ENCODE assay signal across 10 cellular contexts in genomic region chr15:99306694-99307338, GRCh38. TPM values are rescaled to one million over a fixed set of nuclear protein-coding genes. Genes with fewer than 3 reads are reported as not detected.
DNase-seq lines count a peak whose midpoint lies in the region; ATAC-seq and TF ChIP-seq lines count a peak whose summit lies in the region.
"Had no signal": no experiment of that assay in that cellular context is flagged by ENCODE, and none has a peak within 500 bp of the region (broad histone marks: within the 10 kb centered on the region; RNA-seq: fewer than 3 reads in every experiment).

No MANE protein-coding gene starts in this region.

- H3K9me3 ChIP-seq in CD4-positive, alpha-beta T cell (ENCODE audit: control insufficient read depth, low read length) = no peaks in the 10 kb centered on the region

- no peak overlapping the region for H3K4me3 Mint-ChIP-seq in CD4-positive, alpha-beta T cell
- H3K4me3 Mint-ChIP-seq: activated naive CD8-positive, alpha-beta T cell; T-helper 1 cell treated with Interleukin-12 subunit alpha and Interleukin-12 subunit beta and Interleukin-4 antibody, amounts not matched to agents 30 μg/mL and 1 μg/mL, for 36 hours had no signal

- POLR2A ChIA-PET in CD4-positive, alpha-beta T cell (lab: Charles Lee) = no interaction called here

- H3K36me3 Mint-ChIP-seq in CD4-positive, alpha-beta T cell (ENCODE audit: low read depth) = peaks cover 22% of the 10 kb centered on the region

- DNase-seq in G401 (ENCODE audit: low spot score) = peak; percentile 24
- peak; percentile 95 for DNase-seq in NCI-H69 (lab: John Stamatoyannopoulos, UW)
- DNase-seq in pons (ENCODE audit: low spot score) = peak; percentile 41
- no peak for DNase-seq in GM13977 (ENCODE audit: low spot score)
- DNase-seq in activated CD4-positive, alpha-beta T cell treated with anti-CD3 and anti-CD28 coated beads, Interleukin-2, amount 50 U/mL, for 4 hours = no peak
- DNase-seq in CD4-positive, alpha-beta T cell = no peak
- DNase-seq in HK-2 (ENCODE audit: unreplicated experiment) = no peak

- no peaks in the 10 kb centered on the region for H3K27me3 ChIP-seq in CD4-positive, alpha-beta T cell (ENCODE audit: control insufficient read depth, insufficient read depth, low read length)

- no peak overlapping the region for H3K27ac Mint-ChIP-seq in CD4-positive, alpha-beta T cell
- H3K27ac Mint-ChIP-seq: T-helper 1 cell treated with Interleukin-12 subunit alpha and Interleukin-12 subunit beta and Interleukin-4 antibody, amounts not matched to agents 30 μg/mL and 1 μg/mL, for 36 hours had no signal

- H3K27me3 Mint-ChIP-seq in CD4-positive, alpha-beta T cell = no peaks in the 10 kb centered on the region
- H3K27me3 Mint-ChIP-seq: activated naive CD8-positive, alpha-beta T cell had no signal

- no peaks in the 10 kb centered on the region for H3K9me3 Mint-ChIP-seq in CD4-positive, alpha-beta T cell
- H3K9me3 Mint-ChIP-seq: T-helper 1 cell treated with Interleukin-12 subunit alpha and Interleukin-12 subunit beta and Interleukin-4 antibody, amounts not matched to agents 30 μg/mL and 1 μg/mL, for 36 hours had no signal

- TF ChIP-seq CTCF in GM13977 (IDR thresholded peaks at IDR 0.05; ENCODE audit: extremely low read depth, insufficient read depth, missing control alignments) = no peak
- no peak for TF ChIP-seq CTCF in CD4-positive, alpha-beta T cell (IDR thresholded peaks at IDR 0.05)

- H3K27ac ChIP-seq in CD4-positive, alpha-beta T cell (ENCODE audit: low read depth, low read length) = no peak overlapping the region

- no peaks in the 10 kb centered on the region for H3K4me1 Mint-ChIP-seq in CD4-positive, alpha-beta T cell (ENCODE audit: low read depth)

- ATAC-seq in esophagus mucosa = peak; percentile 79
- ATAC-seq in CD4-positive, alpha-beta T cell (ENCODE audit: poor library complexity) = no peak

- in situ Hi-C loops in G401 (cut with HindIII; ENCODE audit: low sequenced_read_pairs) (no loop called here), GM13977 (cut with MboI; ENCODE audit: low pct_unique_long_range_greater_than_20kb, low sequenced_read_pairs, unreplicated experiment) (no loop called here)

- CTCF ChIA-PET in CD4-positive, alpha-beta T cell (lab: Charles Lee) = no interaction called here

- intact Hi-C loops in CD4-positive, alpha-beta T cell (cut with DNase I, micrococcal nuclease) = no loop called here

RNA-seq across cellular contexts. Expression of gene LRRC28, which starts 55.5 kb away (rescaled TPM):
- 31.8 and 67.0 TPM in 2 replicates for total RNA-seq in G401 (2014; rRNA removed; shearing (Covaris generic))
- 21.3 TPM for total RNA-seq in esophagus mucosa
- 10 to 100 TPM; 12.5 to 14.4 TPM for total RNA-seq in CD4-positive, alpha-beta T cell

RNA-seq across cellular contexts. Expression of gene TTC23, which starts 57.4 kb away (rescaled TPM):
- 22.6 and 31.5 TPM in 2 replicates for total RNA-seq in G401 (2014; rRNA removed; shearing (Covaris generic))
- total RNA-seq in esophagus mucosa = 13.9 TPM
- total RNA-seq in CD4-positive, alpha-beta T cell = under 1 TPM; 0.19 to 0.81 TPM

Comparison
In these comparisons a context has a peak if more than half of its experiments do, and no peak if none do; other contexts are left out.
1. DNase-seq: peak in G401 (single experiment), NCI-H69 (single experiment) and pons (single experiment); none in GM13977 (single experiment), activated CD4-positive, alpha-beta T cell treated with anti-CD3 and anti-CD28 coated beads, Interleukin-2, amount 50 U/mL, for 4 hours (0 of 2), CD4-positive, alpha-beta T cell (0 of 10) and HK-2 (single experiment).